8 cellular contexts compared by ENCODE assay signal in genomic region chr1:7961199-7962010, GRCh38. TPM values are rescaled to one million over a fixed set of nuclear protein-coding genes. Genes with fewer than 3 reads are reported as not detected.
A peak's percentile ranks its signal among the peaks of the same experiment; 100 is the strongest.
DNase-seq lines count a peak whose midpoint lies in the region; ATAC-seq and TF ChIP-seq lines count a peak whose summit lies in the region.

PARK7 (plus strand) TSS chr1:7961711; CDS start chr1:7962786, 1,075 bp downstream.

- H3K4me3 Mint-ChIP-seq in activated naive CD8-positive, alpha-beta T cell treated with anti-CD3 and anti-CD28 coated beads, Interleukin-2, amount 10 ng/mL, durations not matched to agents 7 days and 5 days: peak within 1 kb of the TSS; percentile 98

- H3K27me3 Mint-ChIP-seq in activated naive CD8-positive, alpha-beta T cell treated with anti-CD3 and anti-CD28 coated beads, Interleukin-2, amount 10 ng/mL, durations not matched to agents 7 days and 5 days: no peaks in the 10 kb centered on the region

- H3F3A ChIP-seq in SU-DHL-6 (ENCODE audit: insufficient read depth): no peaks in the 10 kb centered on the region

- H3K27ac ChIP-seq in SU-DHL-6 (ENCODE audit: low read depth, low read length) (peak within 1 kb of the TSS; percentile 64), ovary (peak within 1 kb of the TSS; percentile 81 to 91), thyroid gland (peak within 1 kb of the TSS; percentile 72 to 96 (median 90))

- DNase-seq in NCI-H128 (lab: John Stamatoyannopoulos, UW; ENCODE audit: unreplicated experiment) (peak; percentile 99), head of caudate nucleus (peak; percentile 98 to 100 (median 100)), ovary (peak; percentile 99 to 100 (median 100)), thyroid gland (peak; percentile 100)
- peak; percentile 99 for DNase-seq in activated naive CD8-positive, alpha-beta T cell treated with anti-CD3 and anti-CD28 coated beads, Interleukin-2, amount 10 ng/mL, durations not matched to agents 7 days and 5 days

- no peaks in the 10 kb centered on the region for H3K9me2 ChIP-seq in SU-DHL-6 (replicated peaks; ENCODE audit: insufficient read depth, low read length)

- H3K36me3 ChIP-seq in SU-DHL-6 (ENCODE audit: low read length) (peaks cover 10% of the 10 kb centered on the region; the same call in 1 of the 2 replicates), ovary (no peaks in the 10 kb centered on the region), thyroid gland (peaks cover 15 to 22% of the 10 kb centered on the region in 2 donors)

- H3K27ac Mint-ChIP-seq in activated naive CD8-positive, alpha-beta T cell treated with anti-CD3 and anti-CD28 coated beads, Interleukin-2, amount 10 ng/mL, durations not matched to agents 7 days and 5 days: peak within 1 kb of the TSS; percentile 100

- intact Hi-C loops in head of caudate nucleus (cut with DNase I): loop anchor here (10.0 kb wide), 1 partner anchor 63 kb away; the partner anchor contains the start of gene ERRFI1
- intact Hi-C loops in ovary (cut with DNase I): no loop called here
- intact Hi-C loops in thyroid gland (cut with DNase I): no loop called here

- H3K79me2 ChIP-seq in SU-DHL-6 (ENCODE audit: insufficient read depth, low read length): peaks cover 55% of the 10 kb centered on the region

- ATAC-seq in HG02759 (IDR thresholded peaks at IDR 0.05; ENCODE audit: unreplicated experiment): peak; percentile 96
- ATAC-seq in activated naive CD8-positive, alpha-beta T cell treated with anti-CD3 and anti-CD28 coated beads, Interleukin-2, amount 10 ng/mL, durations not matched to agents 7 days and 5 days (ENCODE audit: low read depth): peak; percentile 93

- H3K4me2 ChIP-seq in SU-DHL-6 (ENCODE audit: low read depth, low read length, poor library complexity, severe bottlenecking): peak within 1 kb of the TSS; percentile 87

- H3K4me3 ChIP-seq in SU-DHL-6 (ENCODE audit: insufficient read depth, low read length, poor library complexity, severe bottlenecking) (peak within 1 kb of the TSS; percentile 95), ovary (peak within 1 kb of the TSS; percentile 89), thyroid gland (replicated peaks in 1 of 3) (peak within 1 kb of the TSS; percentile 65 to 80 (median 66))

- H3K27me3 ChIP-seq in SU-DHL-6 (ENCODE audit: low read length) (no peaks in the 10 kb centered on the region), ovary (no peaks in the 10 kb centered on the region), thyroid gland (no peaks in the 10 kb centered on the region)

- peaks cover 21% of the 10 kb centered on the region for H3K36me3 Mint-ChIP-seq in activated naive CD8-positive, alpha-beta T cell treated with anti-CD3 and anti-CD28 coated beads, Interleukin-2, amount 10 ng/mL, durations not matched to agents 7 days and 5 days

- H4K20me1 ChIP-seq in SU-DHL-6 (ENCODE audit: low read depth, low read length): no peaks in the 10 kb centered on the region

- H3K9me3 ChIP-seq in SU-DHL-6 (ENCODE audit: insufficient read depth, low read length) (no peaks in the 10 kb centered on the region), ovary (no peaks in the 10 kb centered on the region), thyroid gland (no peaks in the 10 kb centered on the region)

- H3K4me1 Mint-ChIP-seq in activated naive CD8-positive, alpha-beta T cell treated with anti-CD3 and anti-CD28 coated beads, Interleukin-2, amount 10 ng/mL, durations not matched to agents 7 days and 5 days: peaks cover 33% of the 10 kb centered on the region

- peak within 1 kb of the TSS; percentile 45 for H2AFZ ChIP-seq in SU-DHL-6 (ENCODE audit: low read depth, low read length, severe bottlenecking)

- peak; percentile 93 for TF ChIP-seq POLR2A in ovary (IDR thresholded peaks at IDR 0.05)
- peak; percentile 72 to 94 for TF ChIP-seq POLR2A in thyroid gland (IDR thresholded peaks at IDR 0.05)

- WGBS in ovary, 3 donors: 0 to 1% (median 0%) methylated on average over 79 to 81 of the region's 81 CpGs
- WGBS in thyroid gland, 2 donors: 0 to 1% methylated on average over 25 to 40 of the region's 81 CpGs

- H3K4me1 ChIP-seq in ovary (ENCODE audit: insufficient read depth) (peaks cover 2% of the 10 kb centered on the region), thyroid gland (peaks cover 14 to 28% of the 10 kb centered on the region in 2 donors)

- TF ChIP-seq CTCF in GM12873 (IDR thresholded peaks at IDR 0.05; ENCODE audit: insufficient read depth, low read depth, low read length, missing control alignments) (peak; percentile 61), SU-DHL-6 (IDR thresholded peaks at IDR 0.05; ENCODE audit: insufficient read depth, low read length, poor library complexity, severe bottlenecking) (no peak), ovary (IDR thresholded peaks at IDR 0.05) (peak; percentile 28 to 63 (median 60)), thyroid gland (IDR thresholded peaks at IDR 0.05) (peak in 5 of 6 experiments; percentile 40 to 68 (median 44))

- POLR2A ChIA-PET in activated naive CD8-positive, alpha-beta T cell treated with anti-CD3 and anti-CD28 coated beads, Interleukin-2, amount 10 ng/mL, durations not matched to agents 7 days and 5 days (lab: Charles Lee): interaction anchor here (0.6 to 1.9 kb wide), 10 partner anchors 9 to 402 kb away, joined by 3 to 9 read pairs (median 4); partner anchors contain the start of gene TNFRSF9

- TF ChIP-seq EP300 in ovary (IDR thresholded peaks at IDR 0.05): no peak

- no peaks in the 10 kb centered on the region for H3K9me3 Mint-ChIP-seq in activated naive CD8-positive, alpha-beta T cell treated with anti-CD3 and anti-CD28 coated beads, Interleukin-2, amount 10 ng/mL, durations not matched to agents 7 days and 5 days

- peak within 1 kb of the TSS; percentile 90 for H3K9ac ChIP-seq in SU-DHL-6 (ENCODE audit: low read length)

RNA-seq across cellular contexts. Expression of gene PARK7, which starts in this region (rescaled TPM):
- 100 to 1,000 TPM; 209 to 230 TPM for total RNA-seq in activated naive CD8-positive, alpha-beta T cell treated with anti-CD3 and anti-CD28 coated beads, Interleukin-2, amount 10 ng/mL, durations not matched to agents 7 days and 5 days
- total RNA-seq in ovary (100 to 1,000 TPM; 159 to 266 (median 248) TPM), thyroid gland (100 to 1,000 TPM; 222 to 327 (median 257) TPM)
- 100 to 1,000 TPM; 241 to 438 TPM for polyA plus RNA-seq in ovary

Comparison
In these comparisons a context has a peak if more than half of its experiments do, and no peak if none do; other contexts are left out.
1. Peak in every context shown above with its lines: DNase-seq, ATAC-seq, H3K4me3 ChIP-seq and H3K27ac ChIP-seq.